1 cellular context compared by ENCODE assay signal in the genomic region with DNA sequence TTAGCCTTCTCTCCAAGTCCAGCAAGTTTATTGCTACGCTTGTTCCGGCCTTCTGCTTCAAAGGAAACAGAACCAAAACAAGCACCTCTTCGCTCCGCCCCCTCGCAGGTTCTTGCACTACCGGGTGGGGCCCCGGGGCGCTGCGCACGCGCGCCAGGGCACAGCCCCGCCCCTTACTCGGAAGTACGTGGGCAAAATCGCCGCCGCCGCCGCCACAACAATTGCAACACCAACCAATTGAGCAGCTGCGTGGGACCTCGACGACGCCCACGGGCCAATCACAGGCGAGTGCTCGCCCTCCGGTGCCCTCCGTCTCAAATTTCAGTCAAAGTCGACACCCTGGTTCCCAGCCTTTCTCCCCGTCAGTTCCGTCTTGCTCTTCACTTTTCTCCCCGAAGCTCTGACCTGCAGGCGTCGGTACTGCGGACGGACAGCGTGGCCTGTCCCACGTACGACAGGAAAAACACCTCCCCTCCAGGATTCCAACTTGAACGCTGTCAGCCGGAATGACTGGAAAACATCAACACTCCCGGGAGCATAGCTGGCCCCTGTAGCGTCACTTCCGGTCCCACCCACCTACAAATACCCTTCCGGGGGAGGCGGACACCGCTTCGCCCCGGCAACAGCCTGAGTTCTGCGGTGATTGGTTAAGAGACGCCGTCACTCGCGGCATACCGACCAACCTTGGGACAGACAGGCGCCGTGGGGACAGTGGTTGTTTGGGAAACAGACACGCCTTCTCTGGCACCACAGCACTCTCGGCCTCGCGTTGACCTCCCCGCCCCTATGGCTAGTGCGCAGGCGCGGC.
TF ChIP-seq lines count a peak whose summit lies in the region.

No MANE protein-coding gene starts in this region.

TF ChIP-seq in SK-N-SH, 30 proteins besides CTCF, POLR2A, EP300 and RAD21 (continued from another document):
- TF ChIP-seq, protein P1, sequence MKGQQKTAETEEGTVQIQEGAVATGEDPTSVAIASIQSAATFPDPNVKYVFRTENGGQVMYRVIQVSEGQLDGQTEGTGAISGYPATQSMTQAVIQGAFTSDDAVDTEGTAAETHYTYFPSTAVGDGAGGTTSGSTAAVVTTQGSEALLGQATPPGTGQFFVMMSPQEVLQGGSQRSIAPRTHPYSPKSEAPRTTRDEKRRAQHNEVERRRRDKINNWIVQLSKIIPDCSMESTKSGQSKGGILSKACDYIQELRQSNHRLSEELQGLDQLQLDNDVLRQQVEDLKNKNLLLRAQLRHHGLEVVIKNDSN (IDR thresholded peaks at IDR 0.05; ENCODE audit: borderline replicate concordance, low read depth) = no peak
- TF ChIP-seq TEAD4 (IDR thresholded peaks at IDR 0.05; ENCODE audit: borderline replicate concordance, insufficient read depth) (no peak), NFIC (IDR thresholded peaks at IDR 0.05; ENCODE audit: borderline replicate concordance) (peak; percentile 23; the same call in 1 of the 2 replicates), RFX5 (IDR thresholded peaks at IDR 0.05; ENCODE audit: low read length) (peak; percentile 96), YY1 (IDR thresholded peaks at IDR 0.05; ENCODE audit: low read depth) (no peak), EZH2phosphoT487 (IDR thresholded peaks at IDR 0.05; ENCODE audit: borderline replicate concordance, low read depth) (no peak), MAX (IDR thresholded peaks at IDR 0.05; ENCODE audit: low read depth) (peak; percentile 11; the same call in 1 of the 2 replicates), NRF1 (IDR thresholded peaks at IDR 0.05; ENCODE audit: low read depth, low read length) (peak; percentile 93), JUND (IDR thresholded peaks at IDR 0.05) (no peak), FOXM1 (IDR thresholded peaks at IDR 0.05; ENCODE audit: low read depth) (no peak), ELF1 (IDR thresholded peaks at IDR 0.05) (peak; percentile 70), GATA2 (CRISPR knock-in tag; IDR thresholded peaks at IDR 0.05) (no peak), ZBTB33 (IDR thresholded peaks at IDR 0.05; ENCODE audit: borderline replicate concordance, low read depth) (no peak), FOSL2 (IDR thresholded peaks at IDR 0.05; ENCODE audit: borderline replicate concordance, low read depth) (no peak), PBX3 (IDR thresholded peaks at IDR 0.05) (peak; percentile 99), RXRA (IDR thresholded peaks at IDR 0.05; ENCODE audit: borderline replicate concordance, low read depth) (peak; percentile 5; the same call in 1 of the 2 replicates), GABPA (IDR thresholded peaks at IDR 0.05; ENCODE audit: low read depth) (peak; percentile 90), MEF2A (IDR thresholded peaks at IDR 0.05; ENCODE audit: borderline replicate concordance, low read depth) (no peak), TCF12 (IDR thresholded peaks at IDR 0.05) (peak; percentile 57), POLR2AphosphoS5 (IDR thresholded peaks at IDR 0.05; ENCODE audit: low read depth, low read length) (peak; percentile 67; the same call in 1 of the 2 replicates), SIN3A (IDR thresholded peaks at IDR 0.05; ENCODE audit: borderline replicate concordance, low read depth, low read length) (no peak)
- TF ChIP-seq, protein P2, sequence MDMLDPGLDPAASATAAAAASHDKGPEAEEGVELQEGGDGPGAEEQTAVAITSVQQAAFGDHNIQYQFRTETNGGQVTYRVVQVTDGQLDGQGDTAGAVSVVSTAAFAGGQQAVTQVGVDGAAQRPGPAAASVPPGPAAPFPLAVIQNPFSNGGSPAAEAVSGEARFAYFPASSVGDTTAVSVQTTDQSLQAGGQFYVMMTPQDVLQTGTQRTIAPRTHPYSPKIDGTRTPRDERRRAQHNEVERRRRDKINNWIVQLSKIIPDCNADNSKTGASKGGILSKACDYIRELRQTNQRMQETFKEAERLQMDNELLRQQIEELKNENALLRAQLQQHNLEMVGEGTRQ (IDR thresholded peaks at IDR 0.05; ENCODE audit: borderline replicate concordance, low read depth, low read length) = no peak
- TF ChIP-seq, protein P3, sequence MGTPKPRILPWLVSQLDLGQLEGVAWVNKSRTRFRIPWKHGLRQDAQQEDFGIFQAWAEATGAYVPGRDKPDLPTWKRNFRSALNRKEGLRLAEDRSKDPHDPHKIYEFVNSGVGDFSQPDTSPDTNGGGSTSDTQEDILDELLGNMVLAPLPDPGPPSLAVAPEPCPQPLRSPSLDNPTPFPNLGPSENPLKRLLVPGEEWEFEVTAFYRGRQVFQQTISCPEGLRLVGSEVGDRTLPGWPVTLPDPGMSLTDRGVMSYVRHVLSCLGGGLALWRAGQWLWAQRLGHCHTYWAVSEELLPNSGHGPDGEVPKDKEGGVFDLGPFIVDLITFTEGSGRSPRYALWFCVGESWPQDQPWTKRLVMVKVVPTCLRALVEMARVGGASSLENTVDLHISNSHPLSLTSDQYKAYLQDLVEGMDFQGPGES (IDR thresholded peaks at IDR 0.05; ENCODE audit: low read depth, low read length) = peak; percentile 54
